In genomic region chr1:67525053-67525760, GRCh38 we compare ENCODE assay signal across 1 cellular context.
TF ChIP-seq lines count a peak whose summit lies in the region.

No MANE protein-coding gene starts in this region.

TF ChIP-seq in HepG2, 621 proteins besides CTCF, POLR2A, EP300 and RAD21 (continued from another document and continues in another):
- TF ChIP-seq HNF1B (CRISPR knock-in tag; IDR thresholded peaks at IDR 0.05) = 0 out of 2 replicates have a peak, but pooled peaks have one; percentile 15
- TF ChIP-seq FOXO4 (CRISPR knock-in tag; conservative IDR thresholded peaks at IDR 0.05) = no peak
- TF ChIP-seq HDAC2 (CRISPR knock-in tag; IDR thresholded peaks at IDR 0.05) = peak; percentile 9; the same call in 1 of the 2 replicates
- no peak for TF ChIP-seq ZBED4 (CRISPR knock-in tag; IDR thresholded peaks at IDR 0.05; ENCODE audit: borderline replicate concordance)
- peak; percentile 10; the same call in 1 of the 2 replicates for TF ChIP-seq MIXL1 (CRISPR knock-in tag; IDR thresholded peaks at IDR 0.05)
- TF ChIP-seq ZNF609 (CRISPR knock-in tag; IDR thresholded peaks at IDR 0.05; ENCODE audit: borderline replicate concordance) = no peak
- peak; percentile 50; the same call in 1 of the 2 replicates for TF ChIP-seq NCOA2 (CRISPR knock-in tag; IDR thresholded peaks at IDR 0.05)
- no peak for TF ChIP-seq ZNF776 (CRISPR knock-in tag; IDR thresholded peaks at IDR 0.05)
- TF ChIP-seq ZNF713 (CRISPR knock-in tag; IDR thresholded peaks at IDR 0.05) = no peak
- TF ChIP-seq ZNF766 (CRISPR knock-in tag; IDR thresholded peaks at IDR 0.05; ENCODE audit: borderline replicate concordance) = no peak
- peak; percentile 42; the same call in 1 of the 2 replicates for TF ChIP-seq MED1 (CRISPR knock-in tag; IDR thresholded peaks at IDR 0.05)
- no peak for TF ChIP-seq ZNF281 (CRISPR knock-in tag; IDR thresholded peaks at IDR 0.05; ENCODE audit: borderline replicate concordance)
- TF ChIP-seq HOMEZ (CRISPR knock-in tag; IDR thresholded peaks at IDR 0.05; ENCODE audit: low read depth) = no peak
- no peak for TF ChIP-seq KLF12 (CRISPR knock-in tag; IDR thresholded peaks at IDR 0.05; ENCODE audit: borderline replicate concordance)
- no peak for TF ChIP-seq NFKBIZ (CRISPR knock-in tag; IDR thresholded peaks at IDR 0.05)
- TF ChIP-seq KAT7 (CRISPR knock-in tag; IDR thresholded peaks at IDR 0.05; ENCODE audit: borderline replicate concordance) = peak; percentile 32; the same call in 1 of the 2 replicates
- TF ChIP-seq SALL1 (CRISPR knock-in tag; IDR thresholded peaks at IDR 0.05) = 0 out of 2 replicates have a peak, but pooled peaks have one; percentile 16
- TF ChIP-seq SOX5 (CRISPR knock-in tag; IDR thresholded peaks at IDR 0.05; ENCODE audit: borderline replicate concordance) = 0 out of 2 replicates have a peak, but pooled peaks have one; percentile 11
- no peak for TF ChIP-seq RNF2 (conservative IDR thresholded peaks at IDR 0.05; ENCODE audit: low read depth)
- peak; percentile 57; the same call in 1 of the 2 replicates for TF ChIP-seq RARA (CRISPR knock-in tag; IDR thresholded peaks at IDR 0.05)
- no peak for TF ChIP-seq ZNF460 (CRISPR knock-in tag; IDR thresholded peaks at IDR 0.05; ENCODE audit: borderline replicate concordance)
- no peak for TF ChIP-seq BRCA1 (CRISPR knock-in tag; IDR thresholded peaks at IDR 0.05)
- 0 out of 2 replicates have a peak, but pooled peaks have one; percentile 1 for TF ChIP-seq ZSCAN31 (CRISPR knock-in tag; IDR thresholded peaks at IDR 0.05; ENCODE audit: low read depth)
- TF ChIP-seq ZNF790 (CRISPR knock-in tag; IDR thresholded peaks at IDR 0.05; ENCODE audit: borderline replicate concordance) = no peak
- no peak for TF ChIP-seq HNF4G (IDR thresholded peaks at IDR 0.05; ENCODE audit: borderline replicate concordance, low read depth, low read length)
- no peak for TF ChIP-seq HNF4G (CRISPR knock-in tag; IDR thresholded peaks at IDR 0.05; ENCODE audit: borderline replicate concordance, low read depth)
- TF ChIP-seq TP53 (CRISPR knock-in tag; conservative IDR thresholded peaks at IDR 0.05) = no peak
- TF ChIP-seq GATA4 (IDR thresholded peaks at IDR 0.05; ENCODE audit: borderline replicate concordance, low read depth) = no peak
- TF ChIP-seq GFI1 (CRISPR knock-in tag; IDR thresholded peaks at IDR 0.05; ENCODE audit: borderline replicate concordance) = no peak
- TF ChIP-seq NFE2L2 (IDR thresholded peaks at IDR 0.05; ENCODE audit: low read length) = no peak
- 0 out of 2 replicates have a peak, but pooled peaks have one; percentile 19 for TF ChIP-seq ZNF614 (CRISPR knock-in tag; IDR thresholded peaks at IDR 0.05; ENCODE audit: borderline replicate concordance)
- TF ChIP-seq ARID5B (CRISPR knock-in tag; IDR thresholded peaks at IDR 0.05) = peak; percentile 51; the same call in 1 of the 2 replicates
